In genomic region chr5:81522571-81522970, GRCh38 we compare ENCODE assay signal across 26 cellular contexts.
"Had no signal": no experiment of that assay in that cellular context is flagged by ENCODE, and none has a peak within 500 bp of the region (broad histone marks: within the 10 kb centered on the region; RNA-seq: fewer than 3 reads in every experiment).

No MANE protein-coding gene starts in this region.

- H3K9me3 ChIP-seq: SJSA1 had no signal

- H3K27ac Mint-ChIP-seq: activated CD4-positive, alpha-beta memory T cell treated with anti-CD3 and anti-CD28 coated beads, Interleukin-2, amount 10 ng/mL, durations not matched to agents 7 days and 5 days; activated CD4-positive, alpha-beta T cell treated with anti-CD3 and anti-CD28 coated beads for 36 hours; activated naive CD4-positive, alpha-beta T cell treated with anti-CD3 and anti-CD28 coated beads for 36 hours; activated naive CD8-positive, alpha-beta T cell; activated T-helper 17 cell treated with anti-CD3 and anti-CD28 coated beads, Interleukin-2, amount 50 U/mL, for 72 hours; T-helper 1 cell treated with Interleukin-12 subunit alpha and Interleukin-12 subunit beta and Interleukin-4 antibody, amounts not matched to agents 30 μg/mL and 1 μg/mL, for 36 hours had no signal

- H3K4me3 ChIP-seq: SJSA1 had no signal

- H3K27me3 Mint-ChIP-seq: activated CD4-positive, alpha-beta memory T cell treated with anti-CD3 and anti-CD28 coated beads, Interleukin-2, amount 10 ng/mL, durations not matched to agents 7 days and 5 days; activated CD4-positive, alpha-beta T cell treated with anti-CD3 and anti-CD28 coated beads for 36 hours; activated naive CD8-positive, alpha-beta T cell; activated T-helper 17 cell treated with anti-CD3 and anti-CD28 coated beads, Interleukin-2, amount 50 U/mL, for 72 hours; brain had no signal

- H3K36me3 ChIP-seq: SJSA1 had no signal

- H3K27me3 ChIP-seq: SJSA1 had no signal

- ATAC-seq: activated CD4-positive, alpha-beta T cell treated with anti-CD3 and anti-CD28 coated beads for 36 hours; activated T-helper 17 cell treated with anti-CD3 and anti-CD28 coated beads, Interleukin-2, amount 50 U/mL, for 72 hours; Right ventricle myocardium inferior; SK-N-SH treated with all-trans-retinoic acid at 6 μM for 48 hours had no signal

- H3K4me1 ChIP-seq: SJSA1 had no signal

- H3K27ac ChIP-seq: SJSA1 had no signal

- FAIRE-seq: astrocyte had no signal

- DNase-seq: activated CD4-positive, alpha-beta memory T cell treated with anti-CD3 and anti-CD28 coated beads, Interleukin-2, amount 10 ng/mL, durations not matched to agents 7 days and 5 days; activated CD4-positive, alpha-beta T cell treated with anti-CD3 and anti-CD28 coated beads for 36 hours; activated CD4-positive, alpha-beta T cell treated with anti-CD3 and anti-CD28 coated beads, Interleukin-2, amount 50 U/mL, for 1 hour; activated gamma-delta T cell; activated naive CD4-positive, alpha-beta T cell treated with anti-CD3 and anti-CD28 coated beads for 36 hours; activated T-cell treated with anti-CD3 and anti-CD28 coated beads for 4 hours; activated T-cell treated with anti-CD3 and anti-CD28 coated beads, Interleukin-2, amount 50 U/mL, for 48 hours; KBM-7; NCI-H1048; NCI-H1417; NCI-H1694; NCI-H2029; NCI-H2107; NCI-H2171 treated with DMSO at 0.1 percent for 48 hours; NCI-H226; NCI-H526; NCI-H774; RPMI8226 had no signal

- H3K9me3 Mint-ChIP-seq: activated CD4-positive, alpha-beta memory T cell treated with anti-CD3 and anti-CD28 coated beads, Interleukin-2, amount 10 ng/mL, durations not matched to agents 7 days and 5 days; activated naive CD4-positive, alpha-beta T cell treated with anti-CD3 and anti-CD28 coated beads for 36 hours; activated T-helper 17 cell treated with anti-CD3 and anti-CD28 coated beads, Interleukin-2, amount 50 U/mL, for 72 hours; T-helper 1 cell treated with Interleukin-12 subunit alpha and Interleukin-12 subunit beta and Interleukin-4 antibody, amounts not matched to agents 30 μg/mL and 1 μg/mL, for 36 hours had no signal

- H3K4me3 Mint-ChIP-seq: activated CD4-positive, alpha-beta memory T cell treated with anti-CD3 and anti-CD28 coated beads, Interleukin-2, amount 10 ng/mL, durations not matched to agents 7 days and 5 days; activated CD4-positive, alpha-beta T cell treated with anti-CD3 and anti-CD28 coated beads for 36 hours; activated naive CD4-positive, alpha-beta T cell treated with anti-CD3 and anti-CD28 coated beads for 36 hours; activated naive CD8-positive, alpha-beta T cell; activated T-helper 17 cell treated with anti-CD3 and anti-CD28 coated beads, Interleukin-2, amount 50 U/mL, for 72 hours; brain; T-helper 1 cell treated with Interleukin-12 subunit alpha and Interleukin-12 subunit beta and Interleukin-4 antibody, amounts not matched to agents 30 μg/mL and 1 μg/mL, for 36 hours had no signal
